Comparison of ENCODE assay signal across 16 cellular contexts in the genomic region with DNA sequence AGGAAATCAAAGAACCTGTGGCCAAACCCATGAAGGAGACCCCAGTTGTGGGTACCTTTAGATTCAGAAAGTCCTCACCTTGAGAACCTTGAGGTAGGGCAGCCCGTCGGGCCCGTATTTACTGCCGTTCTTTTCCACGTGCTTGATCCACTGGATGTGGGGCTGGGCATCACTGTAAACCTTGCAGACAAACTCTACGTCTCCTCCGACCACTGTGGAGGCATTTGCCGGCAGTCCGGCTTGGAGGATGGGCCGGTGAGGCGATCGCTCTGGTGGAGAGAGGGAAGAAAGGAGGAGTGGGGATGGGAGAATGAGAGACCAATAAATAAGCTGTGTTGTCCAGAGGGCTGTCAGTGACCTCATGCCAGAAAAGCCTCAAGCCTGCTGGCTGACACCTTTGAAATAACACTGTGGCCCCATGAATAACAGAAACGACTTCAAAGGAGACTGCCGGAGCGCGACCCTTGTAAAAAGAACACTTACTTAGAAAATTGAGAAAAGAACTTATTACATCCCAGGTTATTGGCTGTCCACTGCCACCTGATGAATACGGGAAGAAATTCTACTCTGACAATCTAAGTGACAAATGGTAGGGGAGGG.
A peak's percentile ranks its signal among the peaks of the same experiment; 100 is the strongest.
DNase-seq lines count a peak whose midpoint lies in the region; ATAC-seq and TF ChIP-seq lines count a peak whose summit lies in the region.
"Had no signal": no experiment of that assay in that cellular context is flagged by ENCODE, and none has a peak within 500 bp of the region (broad histone marks: within the 10 kb centered on the region; RNA-seq: fewer than 3 reads in every experiment).

No MANE protein-coding gene starts in this region.

- no peak for TF ChIP-seq CTCF in Calu3 (IDR thresholded peaks at IDR 0.05; ENCODE audit: unreplicated experiment)

- H3K9me3 Mint-ChIP-seq in Calu3 (ENCODE audit: low read depth, unreplicated experiment) = no peaks in the 10 kb centered on the region

- no peak overlapping the region for H3K4me3 ChIP-seq in muscle layer of colon (ENCODE audit: low read depth in 1 of 2, low read length in 2 of 2)
- H3K4me3 ChIP-seq: A549, GM23248, K562 had no signal

- peaks cover 10% of the 10 kb centered on the region for H3K4me1 Mint-ChIP-seq in Calu3 (ENCODE audit: low read depth, unreplicated experiment)

- H3K36me3 Mint-ChIP-seq in Calu3 (ENCODE audit: insufficient read depth, unreplicated experiment) = no peaks in the 10 kb centered on the region

- no peak overlapping the region for H3K27ac Mint-ChIP-seq in Calu3 (ENCODE audit: unreplicated experiment)

- in situ Hi-C loops in Caki2 (cut with HindIII; ENCODE audit: low pct_unique_long_range_greater_than_20kb, low sequenced_read_pairs) = no loop called here

- H3K27me3 ChIP-seq in muscle layer of colon (ENCODE audit: control insufficient read depth in 1 of 2, insufficient read depth in 2 of 2, low read length in 2 of 2) = no peaks in the 10 kb centered on the region

- H3K4me1 ChIP-seq in muscle layer of colon (ENCODE audit: insufficient read depth, low read length) = peaks cover 48% of the 10 kb centered on the region
- H3K4me1 ChIP-seq: A549 had no signal

- H3K9ac ChIP-seq in muscle layer of colon (ENCODE audit: low read length) = no peak overlapping the region
- H3K9ac ChIP-seq: GM23248 had no signal

- BruUV-seq in Calu3 (replicated peaks; lab: Mats Ljungman, UMichigan) = no TSS peak

- H3K9me3 ChIP-seq in muscle layer of colon (ENCODE audit: low read length) = no peaks in the 10 kb centered on the region
- H3K9me3 ChIP-seq: A549 had no signal

- intact Hi-C loops in Calu3 (cut with micrococcal nuclease; ENCODE audit: unreplicated experiment) = no loop called here

- DNase-seq in Caki2 (ENCODE audit: low read depth) (peak; percentile 78), astrocyte of the hippocampus (ENCODE audit: low read depth, low spot score) (peak; percentile 37), RPMI8226 (no peak), HuH-7 (ENCODE audit: low spot score) (no peak), Calu3 (no peak)
- DNase-seq: DMS79 treated with DMSO at 0.1 percent for 48 hours, GM23248, NCI-H2107, NCI-H446, NCI-H774, SHP77 treated with DMSO at 0.1 percent for 48 hours had no signal

- peak overlapping the region; percentile 9 for H3K27ac ChIP-seq in muscle layer of colon (ENCODE audit: low read depth, low read length)
- peak overlapping the region; percentile 99 for H3K27ac ChIP-seq in temporal lobe (ENCODE audit: low read depth, low read length)
- H3K27ac ChIP-seq: A549, GM23248 had no signal

- no peaks in the 10 kb centered on the region for H3K36me3 ChIP-seq in muscle layer of colon (ENCODE audit: insufficient read depth, low read length)

- no peak for ATAC-seq in GM21723 (IDR thresholded peaks at IDR 0.05; ENCODE audit: unreplicated experiment)
- ATAC-seq: A549, K562 had no signal

- no peaks in the 10 kb centered on the region for H3K27me3 Mint-ChIP-seq in Calu3 (ENCODE audit: unreplicated experiment)

- H3K4me3 Mint-ChIP-seq in Calu3 (ENCODE audit: low read depth, unreplicated experiment) = no peak overlapping the region

- CTCF ChIA-PET in Calu3 (lab: Charles Lee) = no interaction called here

Comparison
In these comparisons a context has a peak if more than half of its experiments do, and no peak if none do; other contexts are left out.
1. DNase-seq: peak in Caki2 (single experiment) and astrocyte of the hippocampus (single experiment); none in RPMI8226 (single experiment), HuH-7 (single experiment) and Calu3 (single experiment).